ENCODE assay signal across 17 cellular contexts in the genomic region with DNA sequence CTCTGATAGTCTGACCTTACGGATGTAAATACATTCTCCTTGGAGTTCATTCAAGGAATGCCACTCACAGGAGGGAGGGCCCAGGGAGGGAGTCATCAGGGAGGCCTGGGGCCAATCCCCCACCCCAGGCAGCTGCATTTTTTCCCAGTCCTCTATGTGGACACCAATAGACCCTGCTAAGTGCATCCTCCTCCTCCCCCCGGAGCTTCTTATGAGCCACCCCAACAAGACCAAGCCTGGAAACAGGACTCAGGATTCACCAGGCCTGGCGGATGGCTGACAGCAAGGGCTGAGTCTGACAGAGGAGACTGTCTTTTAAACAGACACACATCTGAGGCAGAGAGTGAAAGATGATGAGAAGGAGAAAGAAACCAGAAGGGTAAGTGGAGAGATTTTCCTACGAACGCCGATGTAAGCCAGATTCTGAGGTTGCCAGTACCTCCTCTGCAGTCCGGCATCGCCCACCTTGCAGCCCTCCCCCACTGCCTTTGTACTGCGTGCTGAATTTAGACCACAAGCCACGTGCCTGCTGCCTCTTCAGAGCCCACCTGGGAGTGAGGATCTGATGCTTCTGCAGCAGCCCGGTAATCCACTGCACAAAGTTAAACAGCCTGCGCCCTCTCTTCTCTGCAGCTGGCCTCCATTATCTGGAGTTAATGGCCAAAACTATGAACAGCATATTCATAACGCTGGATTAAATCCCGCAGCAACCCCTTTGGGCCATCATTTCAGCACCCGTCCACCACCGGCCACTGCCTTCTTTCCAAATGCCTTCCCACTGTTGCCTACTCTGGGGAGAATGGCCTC. TPM values are rescaled to one million over a fixed set of nuclear protein-coding genes. Genes with fewer than 3 reads are reported as not detected.
DNase-seq lines count a peak whose midpoint lies in the region; ATAC-seq, FAIRE-seq and TF ChIP-seq lines count a peak whose summit lies in the region.
"Had no signal": no experiment of that assay in that cellular context is flagged by ENCODE, and none has a peak within 500 bp of the region (broad histone marks: within the 10 kb centered on the region; RNA-seq: fewer than 3 reads in every experiment).

No MANE protein-coding gene starts in this region.

- peak; percentile 75 for ATAC-seq in IMR-90 (ENCODE audit: low read depth)
- peak; percentile 59 for ATAC-seq in sciatic nerve
- no peak for ATAC-seq in pancreas
- ATAC-seq in HG03095 (IDR thresholded peaks at IDR 0.05; ENCODE audit: unreplicated experiment) = no peak
- ATAC-seq: activated CD8-positive, alpha-beta T cell treated with anti-CD3 and anti-CD28 coated beads, Interleukin-2, amount 10 ng/mL, durations not matched to agents 7 days and 5 days; activated T-helper 17 cell treated with anti-CD3 and anti-CD28 coated beads, Interleukin-2, amount 50 U/mL, for 72 hours; stimulated activated naive B cell treated with anti-CD40 and anti-IgM and Interleukin-4, amounts not matched to agents 10 μg/mL and 1 μg/mL and 100 μg/mL, for 72 hours had no signal

- no peak overlapping the region for H2BK15ac ChIP-seq in IMR-90 (ENCODE audit: low read depth, low read length)

- no peak overlapping the region for H2BK20ac ChIP-seq in IMR-90 (ENCODE audit: low read depth, low read length)

- no peaks in the 10 kb centered on the region for H3K36me3 ChIP-seq in IMR-90 (ENCODE audit: control insufficient read depth, insufficient read depth, low read length)
- H3K36me3 ChIP-seq in pancreas = no peaks in the 10 kb centered on the region
- H3K36me3 ChIP-seq: BLaER1 treated with 17β-estradiol and CSF1 and Interleukin-3, amounts not matched to agents 10 nM and 100 nM; colonic mucosa; Peyer's patch had no signal

- CTCF ChIA-PET in IMR-90 (lab: Yijun Ruan, JAX) = no interaction called here

- POLR2A ChIA-PET in IMR-90 (lab: Charles Lee; ENCODE audit: unreplicated experiment) = no interaction called here

- no peak for TF ChIP-seq POLR2A in IMR-90 (IDR thresholded peaks at IDR 0.05; ENCODE audit: low read depth, low read length)

- H3K9me3 ChIP-seq in IMR-90 (ENCODE audit: control insufficient read depth, insufficient read depth, low read length) = no peaks in the 10 kb centered on the region
- H3K9me3 ChIP-seq in iPS-18c (ENCODE audit: control insufficient read depth, insufficient read depth, low read length) = no peaks in the 10 kb centered on the region
- no peaks in the 10 kb centered on the region for H3K9me3 ChIP-seq in pancreas
- H3K9me3 ChIP-seq: BLaER1 treated with 17β-estradiol and CSF1 and Interleukin-3, amounts not matched to agents 10 nM and 100 nM; colonic mucosa; Peyer's patch had no signal

- TF ChIP-seq RAD21 in IMR-90 (IDR thresholded peaks at IDR 0.05; ENCODE audit: low read length) = no peak

- intact Hi-C loops in IMR-90 (cut with micrococcal nuclease) (no loop called here), sciatic nerve (cut with DNase I) (loop anchor here (10.0 kb wide), 1 partner anchor 84 kb away; no protein-coding TSS in a partner anchor), pancreas (cut with DNase I) (no loop called here)

- H2AK9ac ChIP-seq in IMR-90 (replicated peaks; ENCODE audit: low read depth, low read length, poor library complexity) = no peak overlapping the region

- H3K56ac ChIP-seq in IMR-90 (ENCODE audit: extremely low read depth, insufficient read depth, low read length) = no peak overlapping the region

- H2AFZ ChIP-seq in IMR-90 (replicated peaks; ENCODE audit: low read length, poor library complexity) = peak overlapping the region; percentile 72

- H4K8ac ChIP-seq in IMR-90 (ENCODE audit: low read depth in 2 of 2, low read length in 2 of 2) = no peak overlapping the region

- H3K4ac ChIP-seq in IMR-90 (ENCODE audit: low read depth, low read length) = no peak overlapping the region

- H3K4me3 ChIP-seq in IMR-90 (ENCODE audit: insufficient read depth, low read depth, low read length) (no peak overlapping the region), iPS-18c (ENCODE audit: insufficient read depth, low read depth, low read length) (0 out of 2 replicates have a peak overlapping the region, but pooled peaks have one; percentile 1), pancreas (no peak overlapping the region)
- H3K4me3 ChIP-seq: BLaER1 treated with 17β-estradiol and CSF1 and Interleukin-3, amounts not matched to agents 10 nM and 100 nM; colonic mucosa; lung; Peyer's patch had no signal

- no peaks in the 10 kb centered on the region for H3K9me1 ChIP-seq in IMR-90 (ENCODE audit: insufficient read depth, low read length)

- no peak overlapping the region for H2AK5ac ChIP-seq in IMR-90 (ENCODE audit: low read depth, low read length)

- no peaks in the 10 kb centered on the region for H3K79me1 ChIP-seq in IMR-90 (ENCODE audit: low read depth in 1 of 2, low read length in 2 of 2)

- H3K27ac ChIP-seq in IMR-90 (ENCODE audit: insufficient read depth, low read length) (no peak overlapping the region), pancreas (no peak overlapping the region)
- H3K27ac ChIP-seq: BLaER1 treated with 17β-estradiol and CSF1 and Interleukin-3, amounts not matched to agents 10 nM and 100 nM; colonic mucosa; Peyer's patch had no signal

- no peak overlapping the region for H3K18ac ChIP-seq in IMR-90 (ENCODE audit: low read depth, low read length)

- no peak overlapping the region for H3K4me2 ChIP-seq in IMR-90 (ENCODE audit: low read depth, low read length)
- H3K4me2 ChIP-seq: BLaER1 treated with 17β-estradiol and CSF1 and Interleukin-3, amounts not matched to agents 10 nM and 100 nM had no signal

- 29% methylated on average over 7 of the region's 16 CpGs; no CpG with 5 or more reads in 1 of the 2 experiments for WGBS in IMR-90 (ENCODE audit: extremely low coverage in 2 of 2, insufficient read length in 1 of 2), 2 experiments
- whole genome bisulfite sequencing in pancreas, 2 donors = 75 to 77% methylated on average over 16 of the region's 16 CpGs

- H3K23ac ChIP-seq in IMR-90 (ENCODE audit: low read depth, low read length) = no peak overlapping the region

- dilution Hi-C loops in IMR-90 (cut with HindIII; ENCODE audit: low sequenced_read_pairs, unreplicated experiment) = no loop called here

- no peaks in the 10 kb centered on the region for H4K20me1 ChIP-seq in IMR-90 (ENCODE audit: insufficient read depth, low read length)
- H4K20me1 ChIP-seq: BLaER1 treated with 17β-estradiol and CSF1 and Interleukin-3, amounts not matched to agents 10 nM and 100 nM had no signal

- in situ Hi-C loops in IMR-90 (cut with MboI; ENCODE audit: low sequenced_read_pairs) = no loop called here

- H2BK5ac ChIP-seq in IMR-90 (ENCODE audit: low read depth, low read length, poor library complexity, severe bottlenecking) = no peak overlapping the region

- BruUV-seq in IMR-90 (replicated peaks; lab: Mats Ljungman, UMichigan) = no TSS peak

- H3K27me3 ChIP-seq in IMR-90 (ENCODE audit: control insufficient read depth, insufficient read depth, low read length) (no peaks in the 10 kb centered on the region), pancreas (no peaks in the 10 kb centered on the region)
- H3K27me3 ChIP-seq: BLaER1 treated with 17β-estradiol and CSF1 and Interleukin-3, amounts not matched to agents 10 nM and 100 nM; colonic mucosa; Peyer's patch had no signal

- no peak overlapping the region for H3K9ac ChIP-seq in IMR-90 (ENCODE audit: low read depth, low read length)
- H3K9ac ChIP-seq: BLaER1 treated with 17β-estradiol and CSF1 and Interleukin-3, amounts not matched to agents 10 nM and 100 nM had no signal

- TF ChIP-seq CTCF in IMR-90 (conservative IDR thresholded peaks at IDR 0.05; ENCODE audit: low read depth, low read length) = no peak
- no peak for TF ChIP-seq CTCF in pancreas (IDR thresholded peaks at IDR 0.05)

- H3K14ac ChIP-seq in IMR-90 (replicated peaks; ENCODE audit: low read depth, low read length) = no peak overlapping the region

- H2BK120ac ChIP-seq in IMR-90 (ENCODE audit: low read depth, low read length) = no peak overlapping the region

- DNase-seq in IMR-90 (no peak), astrocyte of the hippocampus (ENCODE audit: low read depth, low spot score) (peak; percentile 27), sciatic nerve (ENCODE audit: low spot score) (no peak), DMS 273 treated with DMSO at 0.1 percent for 48 hours (lab: John Stamatoyannopoulos, UW) (no peak), pancreas (no peak)
- DNase-seq: activated CD8-positive, alpha-beta T cell treated with anti-CD3 and anti-CD28 coated beads, Interleukin-2, amount 10 ng/mL, durations not matched to agents 7 days and 5 days; colonic mucosa; NCI-H1105 treated with DMSO at 0.1 percent for 48 hours; NCI-H69; nephron progenitor cell; Peyer's patch; stimulated activated naive B cell treated with anti-CD40 and anti-IgM and Interleukin-4, amounts not matched to agents 10 μg/mL and 1 μg/mL and 100 μg/mL, for 72 hours had no signal

- H4K91ac ChIP-seq in IMR-90 (ENCODE audit: insufficient read depth, low read depth, low read length) = no peak overlapping the region

- H3K4me1 ChIP-seq in IMR-90 (ENCODE audit: control insufficient read depth, insufficient read depth, low read length) = no peaks in the 10 kb centered on the region; the same call in 1 of the 2 replicates
- no peaks in the 10 kb centered on the region for H3K4me1 ChIP-seq in pancreas
- H3K4me1 ChIP-seq: BLaER1 treated with 17β-estradiol and CSF1 and Interleukin-3, amounts not matched to agents 10 nM and 100 nM; colonic mucosa; Peyer's patch had no signal

- no peak for FAIRE-seq in pancreas (lab: Jason Lieb, UNC)

- H4K5ac ChIP-seq in IMR-90 (ENCODE audit: low read depth, low read length) = no peak overlapping the region

TF ChIP-seq in IMR-90, 13 proteins besides CTCF, POLR2A, EP300 and RAD21 (continues in another document):
- TF ChIP-seq NFE2L2 (IDR thresholded peaks at IDR 0.05; ENCODE audit: low read depth, low read length) (no peak), MXI1 (IDR thresholded peaks at IDR 0.05; ENCODE audit: borderline replicate concordance, low read depth, low read length) (no peak), RCOR1 (IDR thresholded peaks at IDR 0.05; ENCODE audit: insufficient replicate concordance, low read length) (no peak), MAZ (IDR thresholded peaks at IDR 0.05; ENCODE audit: borderline replicate concordance, low read depth, low read length) (no peak), CHD1 (IDR thresholded peaks at IDR 0.05; ENCODE audit: low read depth, low read length) (no peak)

RNA-seq across cellular contexts. Expression of a gene that starts 17.6 kb away (rescaled TPM):
- total RNA-seq in IMR-90 (2012; rRNA removed) (53.9 and 121 TPM in 2 replicates), sciatic nerve (269 TPM), pancreas (100 to 1,000 TPM in 2 of 6 donors, 10 to 100 TPM in 4; 63.4 to 112 (median 84.7) TPM)
- polyA plus RNA-seq in IMR-90 (2012; rRNA removed) (91.4 and 121 TPM in 2 replicates), pancreas (100 to 1,000 TPM; 190 to 267 TPM)
- 25.7 and 28.4 TPM in 2 replicates for polyA plus RNA-seq in IMR-90 (2012; cell fraction: cytosol; rRNA removed)
- polyA plus RNA-seq in IMR-90 (2012; cell fraction: nucleus; rRNA removed; ENCODE audit: low replicate concordance) = 122 and 444 TPM in 2 replicates

RNA-seq across cellular contexts. Expression of a gene that starts 58.0 kb away (rescaled TPM):
- total RNA-seq in IMR-90 (2012; rRNA removed) (53.8 and 56.9 TPM in 2 replicates), sciatic nerve (58.4 TPM), pancreas (10 to 100 TPM; 17.2 to 31.1 (median 21.5) TPM)
- polyA plus RNA-seq in IMR-90 (2012; rRNA removed) (11.2 and 14.7 TPM in 2 replicates), pancreas (10 to 100 TPM; 10.5 to 12.7 TPM)
- polyA plus RNA-seq in IMR-90 (2012; cell fraction: cytosol; rRNA removed) = 2.5 and 4.2 TPM in 2 replicates
- polyA plus RNA-seq in IMR-90 (2012; cell fraction: nucleus; rRNA removed; ENCODE audit: low replicate concordance) = 2.4 and 27.3 TPM in 2 replicates

Comparison
In these comparisons a context has a peak if more than half of its experiments do, and no peak if none do; other contexts are left out.
1. ATAC-seq: peak in IMR-90 (single experiment) and sciatic nerve (single experiment); none in pancreas (0 of 4) and HG03095 (single experiment).